Comparison of ENCODE assay signal across 8 cellular contexts in genomic region chr3:61250784-61251173, GRCh38. TPM values are rescaled to one million over a fixed set of nuclear protein-coding genes. Genes with fewer than 3 reads are reported as not detected.
DNase-seq lines count a peak whose midpoint lies in the region; ATAC-seq and TF ChIP-seq lines count a peak whose summit lies in the region.

No MANE protein-coding gene starts in this region.

- H3K4me3 ChIP-seq in AG10803 (ENCODE audit: low read length), result peak overlapping the region; percentile 83

- H3K9ac ChIP-seq in H9 (ENCODE audit: extremely low read depth, insufficient read length, low read length), result peak overlapping the region; percentile 35

- DNase-seq in AG10803 (ENCODE audit: low read depth) (no peak), H9 (no peak), erythroblast (lab: John Stamatoyannopoulos, UW) (peak; percentile 58 to 64), ureter (ENCODE audit: low spot score) (peak; percentile 45), NCI-H1417 (lab: John Stamatoyannopoulos, UW) (no peak)
- DNase-seq in activated CD4-positive, alpha-beta T cell treated with anti-CD3 and anti-CD28 coated beads, Interleukin-2, amount 10 ng/mL, durations not matched to agents 24 days and 14 days, result peak; percentile 74
- DNase-seq in naive thymus-derived CD8-positive, alpha-beta T cell, result peak in 4 of 10 donors; percentile 9 to 22 (median 16)

- H3K27ac ChIP-seq in H9 (ENCODE audit: insufficient read length, low read depth, low read length), result no peak overlapping the region

- H3K4me3 Mint-ChIP-seq in H9, result peak overlapping the region; percentile 63 to 65; a peak in 4 of 5 replicates
- H3K4me3 Mint-ChIP-seq in activated CD4-positive, alpha-beta T cell treated with anti-CD3 and anti-CD28 coated beads, Interleukin-2, amount 10 ng/mL, durations not matched to agents 24 days and 14 days, result peak overlapping the region; percentile 87
- peak overlapping the region; percentile 88 to 97 (median 92) for H3K4me3 Mint-ChIP-seq in naive thymus-derived CD8-positive, alpha-beta T cell

- H2AFZ ChIP-seq in H9 (ENCODE audit: low read length), result no peak overlapping the region

- intact Hi-C loops in activated CD4-positive, alpha-beta T cell treated with anti-CD3 and anti-CD28 coated beads, Interleukin-2, amount 10 ng/mL, durations not matched to agents 24 days and 14 days (cut with micrococcal nuclease), result loop anchor here (1.0 to 5.0 kb wide), 9 partner anchors 138 to 1313 kb away; partner anchors contain the start of gene PTPRG

- H2BK120ac ChIP-seq in H9 (ENCODE audit: low read depth, low read length, poor library complexity, severe bottlenecking), result no peak overlapping the region

- H3K4ac ChIP-seq in H9 (ENCODE audit: low read depth, low read length), result no peak overlapping the region

- no peak for TF ChIP-seq POLR2A in erythroblast (IDR thresholded peaks at IDR 0.05; ENCODE audit: low read length)

- WGBS in H9 (ENCODE audit: extremely low coverage, insufficient read length, low lambda C conversion rate), result no CpG with 5 or more reads among the region's 21 CpGs

- H2AK5ac ChIP-seq in H9 (ENCODE audit: insufficient read length, low read length), result no peak overlapping the region

- no peak overlapping the region for H2BK20ac ChIP-seq in H9 (ENCODE audit: low read depth, low read length, poor library complexity, severe bottlenecking)

- no peaks in the 10 kb centered on the region for H4K20me1 ChIP-seq in H9 (ENCODE audit: control insufficient read depth, insufficient read depth, insufficient read length)

- H3K9me3 ChIP-seq in H9 (ENCODE audit: control insufficient read depth, low read depth, low read length), result no peaks in the 10 kb centered on the region

- no peak overlapping the region for H3K23ac ChIP-seq in H9 (ENCODE audit: insufficient read length, low read depth, low read length)

- no peak overlapping the region for H3T11ph ChIP-seq in H9 (ENCODE audit: low read length)

- H4K91ac ChIP-seq in H9 (ENCODE audit: insufficient read length, low read depth, low read length), result no peak overlapping the region

- no peak overlapping the region for H2BK15ac ChIP-seq in H9 (ENCODE audit: low read depth, low read length)

- H4K5ac ChIP-seq in H9 (ENCODE audit: insufficient read length, low read depth, low read length), result no peak overlapping the region

- H3K18ac ChIP-seq in H9 (ENCODE audit: insufficient read length, low read depth, low read length), result no peak overlapping the region

- no peaks in the 10 kb centered on the region for H3K79me1 ChIP-seq in H9 (ENCODE audit: insufficient read depth, low read depth, low read length, poor library complexity, severe bottlenecking)

- no peaks in the 10 kb centered on the region for H3K36me3 Mint-ChIP-seq in H9 (ENCODE audit: insufficient read depth in 1 of 3, low read depth in 3 of 3)
- H3K36me3 Mint-ChIP-seq in activated CD4-positive, alpha-beta T cell treated with anti-CD3 and anti-CD28 coated beads, Interleukin-2, amount 10 ng/mL, durations not matched to agents 24 days and 14 days (ENCODE audit: low read depth), result peaks cover 2% of the 10 kb centered on the region
- H3K36me3 Mint-ChIP-seq in naive thymus-derived CD8-positive, alpha-beta T cell, result no peaks in the 10 kb centered on the region

- no peak overlapping the region for H3K56ac ChIP-seq in H9 (ENCODE audit: insufficient read length, low read depth, low read length)

- H2BK12ac ChIP-seq in H9 (ENCODE audit: insufficient read length, low read depth, low read length), result no peak overlapping the region

- H2BK5ac ChIP-seq in H9 (ENCODE audit: insufficient read length, low read length), result no peak overlapping the region

- TF ChIP-seq CTCF in AG10803 (conservative IDR thresholded peaks at IDR 0.05; ENCODE audit: low read length) (no peak), H9 (conservative IDR thresholded peaks at IDR 0.05) (no peak)

- POLR2A ChIA-PET in naive thymus-derived CD8-positive, alpha-beta T cell (lab: Charles Lee), result no interaction called here

- H3K27me3 Mint-ChIP-seq in H9 (ENCODE audit: low read depth), result no peaks in the 10 kb centered on the region
- no peaks in the 10 kb centered on the region for H3K27me3 Mint-ChIP-seq in activated CD4-positive, alpha-beta T cell treated with anti-CD3 and anti-CD28 coated beads, Interleukin-2, amount 10 ng/mL, durations not matched to agents 24 days and 14 days
- H3K27me3 Mint-ChIP-seq in naive thymus-derived CD8-positive, alpha-beta T cell, result peaks cover 0 to 12% (median 2%) of the 10 kb centered on the region in 5 donors

- H3K9me3 Mint-ChIP-seq in H9, result no peaks in the 10 kb centered on the region
- H3K9me3 Mint-ChIP-seq in activated CD4-positive, alpha-beta T cell treated with anti-CD3 and anti-CD28 coated beads, Interleukin-2, amount 10 ng/mL, durations not matched to agents 24 days and 14 days, result no peaks in the 10 kb centered on the region
- no peaks in the 10 kb centered on the region for H3K9me3 Mint-ChIP-seq in naive thymus-derived CD8-positive, alpha-beta T cell

- H3K4me1 Mint-ChIP-seq in H9, result peaks cover 22 to 27% of the 10 kb centered on the region in 2 experiments
- H3K4me1 Mint-ChIP-seq in activated CD4-positive, alpha-beta T cell treated with anti-CD3 and anti-CD28 coated beads, Interleukin-2, amount 10 ng/mL, durations not matched to agents 24 days and 14 days, result peaks cover 19% of the 10 kb centered on the region
- H3K4me1 Mint-ChIP-seq in naive thymus-derived CD8-positive, alpha-beta T cell, result peaks cover 11 to 25% (median 21%) of the 10 kb centered on the region in 4 donors

- ATAC-seq in naive thymus-derived CD8-positive, alpha-beta T cell, result no peak
- ATAC-seq in GM21528 (IDR thresholded peaks at IDR 0.05; ENCODE audit: low FRiP score, unreplicated experiment), result no peak

- peak overlapping the region in 2 of 3 experiments; percentile 54 to 76; a peak in 5 of 7 replicates for H3K27ac Mint-ChIP-seq in H9
- peak overlapping the region; percentile 89 for H3K27ac Mint-ChIP-seq in activated CD4-positive, alpha-beta T cell treated with anti-CD3 and anti-CD28 coated beads, Interleukin-2, amount 10 ng/mL, durations not matched to agents 24 days and 14 days
- H3K27ac Mint-ChIP-seq in naive thymus-derived CD8-positive, alpha-beta T cell, result peak overlapping the region; percentile 80 to 95 (median 92)

- no peak overlapping the region; the same call in 1 of the 2 replicates for H3K14ac ChIP-seq in H9 (ENCODE audit: insufficient read depth, low read length)

- 0 out of 2 replicates have a peak, but pooled peaks cover 2% of the 10 kb centered on the region for H3K4me1 ChIP-seq in H9 (ENCODE audit: insufficient read depth, low read length)

- H3K23me2 ChIP-seq in H9 (ENCODE audit: insufficient read length, low read depth, low read length, poor library complexity, severe bottlenecking), result peaks cover 7% of the 10 kb centered on the region

- H3K4me2 ChIP-seq in H9 (ENCODE audit: insufficient read depth, insufficient read length, low read length), result peak overlapping the region; percentile 91

- no peaks in the 10 kb centered on the region for H3K27me3 ChIP-seq in H9 (ENCODE audit: insufficient read depth, low read length)

- H4K8ac ChIP-seq in H9 (replicated peaks; ENCODE audit: insufficient read length, low read depth, low read length), result no peak overlapping the region

- H3K79me2 ChIP-seq in H9 (ENCODE audit: insufficient read depth, low read length), result no peaks in the 10 kb centered on the region

RNA-seq across cellular contexts. Expression of gene FHIT, which starts 0.5 kb away (rescaled TPM):
- total RNA-seq in H9 (2021) (3.0 and 4.0 TPM in 2 replicates), ureter (26.0 TPM)
- total RNA-seq in activated CD4-positive, alpha-beta T cell treated with anti-CD3 and anti-CD28 coated beads, Interleukin-2, amount 10 ng/mL, durations not matched to agents 24 days and 14 days, result 23.8 and 27.7 TPM in 2 replicates
- total RNA-seq in naive thymus-derived CD8-positive, alpha-beta T cell, result 10 to 100 TPM; 11.7 to 15.5 TPM
- 10 to 100 TPM; 12.8 to 32.3 (median 16.8) TPM for polyA plus RNA-seq in naive thymus-derived CD8-positive, alpha-beta T cell

Comparison
In these comparisons a context has a peak if more than half of its experiments do, and no peak if none do; other contexts are left out.
1. DNase-seq: peak in activated CD4-positive, alpha-beta T cell treated with anti-CD3 and anti-CD28 coated beads, Interleukin-2, amount 10 ng/mL, durations not matched to agents 24 days and 14 days (single experiment), erythroblast (2 of 2) and ureter (single experiment); none in AG10803 (single experiment), H9 (single experiment) and NCI-H1417 (0 of 3).
2. Peak in every context shown above with its lines, with median percentiles within 50 percentile points of each other: H3K27ac Mint-ChIP-seq and H3K4me3 Mint-ChIP-seq.